Comparison of ENCODE assay signal across 13 cellular contexts in genomic region chr16:20867585-20867984, GRCh38. TPM values are rescaled to one million over a fixed set of nuclear protein-coding genes. Genes with fewer than 3 reads are reported as not detected.
DNase-seq lines count a peak whose midpoint lies in the region; TF ChIP-seq lines count a peak whose summit lies in the region.
"Had no signal": no experiment of that assay in that cellular context is flagged by ENCODE, and none has a peak within 500 bp of the region (broad histone marks: within the 10 kb centered on the region; RNA-seq: fewer than 3 reads in every experiment).

No MANE protein-coding gene starts in this region.

- peaks cover 83% of the 10 kb centered on the region for H3K79me2 ChIP-seq in PC-9 (ENCODE audit: low read depth)

- H3K9me3 Mint-ChIP-seq in activated CD4-positive, alpha-beta T cell treated with anti-CD3 and anti-CD28 coated beads, Interleukin-2, amount 10 ng/mL, durations not matched to agents 24 days and 14 days = peaks cover 2% of the 10 kb centered on the region

- intact Hi-C loops in activated CD4-positive, alpha-beta T cell treated with anti-CD3 and anti-CD28 coated beads, Interleukin-2, amount 10 ng/mL, durations not matched to agents 24 days and 14 days (cut with micrococcal nuclease) = no loop called here
- intact Hi-C loops in PC-9 (cut with micrococcal nuclease; ENCODE audit: unreplicated experiment) = no loop called here
- intact Hi-C loops in A673 (cut with micrococcal nuclease; ENCODE audit: unreplicated experiment) = no loop called here

- H3K4me3 ChIP-seq in fibroblast of pulmonary artery (replicated peaks; ENCODE audit: low read depth, low read length) (no peak overlapping the region), PC-9 (no peak overlapping the region), A673 (ENCODE audit: low read depth, low read length, poor library complexity, severe bottlenecking) (no peak overlapping the region)
- H3K4me3 ChIP-seq: upper lobe of right lung had no signal

- H3K9me3 ChIP-seq in PC-9 (ENCODE audit: insufficient read depth, low read depth) (no peaks in the 10 kb centered on the region), A673 (ENCODE audit: low read depth, low read length, poor library complexity, severe bottlenecking) (no peaks in the 10 kb centered on the region)
- H3K9me3 ChIP-seq: upper lobe of right lung had no signal

- peak overlapping the region; percentile 16 for H3K27ac ChIP-seq in substantia nigra (ENCODE audit: low read depth, low read length, poor library complexity, severe bottlenecking)
- H3K27ac ChIP-seq in PC-9 = no peak overlapping the region
- no peak overlapping the region for H3K27ac ChIP-seq in A673 (ENCODE audit: low read depth, low read length, poor library complexity, severe bottlenecking)

- no TSS peak for BruUV-seq in PC-9 (replicated peaks; lab: Mats Ljungman, UMichigan)
- no TSS peak for BruUV-seq in A673 (replicated peaks; lab: Mats Ljungman, UMichigan)

- H3K4me2 ChIP-seq in PC-9 = no peak overlapping the region

- peaks cover 51% of the 10 kb centered on the region for H3K4me1 Mint-ChIP-seq in activated CD4-positive, alpha-beta T cell treated with anti-CD3 and anti-CD28 coated beads, Interleukin-2, amount 10 ng/mL, durations not matched to agents 24 days and 14 days

- TF ChIP-seq CTCF in fibroblast of pulmonary artery (IDR thresholded peaks at IDR 0.05; ENCODE audit: low read length, missing control alignments) = no peak
- TF ChIP-seq CTCF in PC-9 (conservative IDR thresholded peaks at IDR 0.05) = no peak
- no peak for TF ChIP-seq CTCF in A673 (conservative IDR thresholded peaks at IDR 0.05; ENCODE audit: low read depth, low read length)

- H3K36me3 ChIP-seq in PC-9 (ENCODE audit: low read depth) (no peaks in the 10 kb centered on the region), A673 (ENCODE audit: insufficient read depth, low read length, poor library complexity, severe bottlenecking) (no peaks in the 10 kb centered on the region)
- H3K36me3 ChIP-seq: upper lobe of right lung had no signal

- H3K27me3 Mint-ChIP-seq in activated CD4-positive, alpha-beta T cell treated with anti-CD3 and anti-CD28 coated beads, Interleukin-2, amount 10 ng/mL, durations not matched to agents 24 days and 14 days = no peaks in the 10 kb centered on the region

- H4K20me1 ChIP-seq in PC-9 (ENCODE audit: insufficient read depth) = peaks cover 10% of the 10 kb centered on the region; the same call in 1 of the 2 replicates

- POLR2A ChIA-PET in PC-9 (lab: Charles Lee; ENCODE audit: unreplicated experiment) = no interaction called here
- POLR2A ChIA-PET in A673 (lab: Charles Lee; ENCODE audit: low non-redundant PET) = no interaction called here

- H3K4me1 ChIP-seq in PC-9 (replicated peaks; ENCODE audit: insufficient read depth) (peaks cover 23% of the 10 kb centered on the region), A673 (ENCODE audit: insufficient read depth, low read length, poor library complexity, severe bottlenecking) (peaks cover 13% of the 10 kb centered on the region)

- CTCF ChIA-PET in PC-9 (lab: Charles Lee) = no interaction called here
- CTCF ChIA-PET in A673 (lab: Charles Lee) = no interaction called here

- H2AFZ ChIP-seq in PC-9 = no peak overlapping the region

- DNase-seq in activated CD4-positive, alpha-beta T cell treated with anti-CD3 and anti-CD28 coated beads, Interleukin-2, amount 10 ng/mL, durations not matched to agents 24 days and 14 days = no peak
- DNase-seq in activated CD4-positive, alpha-beta T cell treated with anti-CD3 and anti-CD28 coated beads for 48 hours = no peak
- DNase-seq in amniotic epithelial cell (ENCODE audit: low read depth) (peak; percentile 48), fibroblast of pulmonary artery (ENCODE audit: low read depth) (peak; percentile 43), substantia nigra (lab: John Stamatoyannopoulos, UW) (no peak), PC-9 (no peak), A673 (ENCODE audit: low spot score) (no peak), MV-4-11 (lab: John Stamatoyannopoulos, UW) (no peak)
- DNase-seq: 8988T, activated T-cell treated with anti-CD3 and anti-CD28 coated beads for 4 hours, NCI-H510A, SHP77 treated with DMSO at 0.1 percent for 48 hours, upper lobe of right lung had no signal

- peaks cover 19% of the 10 kb centered on the region; the same call in 1 of the 2 replicates for H3F3A ChIP-seq in PC-9 (ENCODE audit: insufficient read depth, low read depth)

- H3K27me3 ChIP-seq in PC-9 (ENCODE audit: insufficient read depth, low read depth) = no peaks in the 10 kb centered on the region
- H3K27me3 ChIP-seq in A673 (replicated peaks; ENCODE audit: insufficient read depth, low read depth, low read length, poor library complexity) = no peaks in the 10 kb centered on the region
- H3K27me3 ChIP-seq: upper lobe of right lung had no signal

- H3K9me2 ChIP-seq in PC-9 (ENCODE audit: insufficient read depth) = no peaks in the 10 kb centered on the region

- H3K36me3 Mint-ChIP-seq in activated CD4-positive, alpha-beta T cell treated with anti-CD3 and anti-CD28 coated beads, Interleukin-2, amount 10 ng/mL, durations not matched to agents 24 days and 14 days (ENCODE audit: low read depth) = peaks cover 39% of the 10 kb centered on the region

- peak overlapping the region; percentile 9 for H3K27ac Mint-ChIP-seq in activated CD4-positive, alpha-beta T cell treated with anti-CD3 and anti-CD28 coated beads, Interleukin-2, amount 10 ng/mL, durations not matched to agents 24 days and 14 days

- H3K4me3 Mint-ChIP-seq in activated CD4-positive, alpha-beta T cell treated with anti-CD3 and anti-CD28 coated beads, Interleukin-2, amount 10 ng/mL, durations not matched to agents 24 days and 14 days = no peak overlapping the region

RNA-seq across cellular contexts. Expression of gene DCUN1D3, which starts 32.6 kb away (rescaled TPM):
- 10.8 and 12.3 TPM in 2 replicates for total RNA-seq in activated CD4-positive, alpha-beta T cell treated with anti-CD3 and anti-CD28 coated beads, Interleukin-2, amount 10 ng/mL, durations not matched to agents 24 days and 14 days
- total RNA-seq in PC-9 (2021) = 11.8 and 14.6 TPM in 2 replicates
- total RNA-seq in A673 (2021) = 12.4 and 12.7 TPM in 2 replicates

RNA-seq across cellular contexts. Expression of gene LYRM1, which starts 33.0 kb away (rescaled TPM):
- total RNA-seq in activated CD4-positive, alpha-beta T cell treated with anti-CD3 and anti-CD28 coated beads, Interleukin-2, amount 10 ng/mL, durations not matched to agents 24 days and 14 days = 20.9 and 26.5 TPM in 2 replicates
- 32.2 and 51.7 TPM in 2 replicates for total RNA-seq in PC-9 (2021)
- total RNA-seq in A673 (2021) = 14.3 and 21.4 TPM in 2 replicates

Comparison
In these comparisons a context has a peak if more than half of its experiments do, and no peak if none do; other contexts are left out.
1. DNase-seq: peak in amniotic epithelial cell (single experiment) and fibroblast of pulmonary artery (single experiment); none in activated CD4-positive, alpha-beta T cell treated with anti-CD3 and anti-CD28 coated beads, Interleukin-2, amount 10 ng/mL, durations not matched to agents 24 days and 14 days (single experiment), activated CD4-positive, alpha-beta T cell treated with anti-CD3 and anti-CD28 coated beads for 48 hours (single experiment), substantia nigra (0 of 49), PC-9 (0 of 2), A673 (single experiment) and MV-4-11 (single experiment).